Comparison of ENCODE assay signal across 22 cellular contexts in genomic region chr12:15726757-15727112, GRCh38.
DNase-seq lines count a peak whose midpoint lies in the region; TF ChIP-seq lines count a peak whose summit lies in the region.
"Had no signal": no experiment of that assay in that cellular context is flagged by ENCODE, and none has a peak within 500 bp of the region (broad histone marks: within the 10 kb centered on the region; RNA-seq: fewer than 3 reads in every experiment).

No MANE protein-coding gene starts in this region.

- H3K9me3 ChIP-seq in muscle layer of colon (ENCODE audit: low read length) (no peaks in the 10 kb centered on the region), transverse colon (no peaks in the 10 kb centered on the region)
- H3K9me3 ChIP-seq: upper lobe of left lung had no signal

- no peak for TF ChIP-seq EP300 in transverse colon (IDR thresholded peaks at IDR 0.05; ENCODE audit: low read depth)

- H3K27me3 Mint-ChIP-seq in HFFc6 (ENCODE audit: insufficient read depth), result peaks cover 3% of the 10 kb centered on the region; the same call in 1 of the 2 replicates
- H3K27me3 Mint-ChIP-seq in chondrocyte (ENCODE audit: low read depth), result no peaks in the 10 kb centered on the region

- peak overlapping the region; percentile 63 for H3K27ac ChIP-seq in muscle layer of colon (ENCODE audit: low read depth, low read length)
- H3K27ac ChIP-seq in transverse colon, result peak overlapping the region; percentile 48 to 65 (median 58)
- H3K27ac ChIP-seq: neural progenitor cell had no signal

- H3K27me3 ChIP-seq in muscle layer of colon (ENCODE audit: control insufficient read depth in 1 of 2, insufficient read depth in 2 of 2, low read length in 2 of 2) (no peaks in the 10 kb centered on the region), transverse colon (no peaks in the 10 kb centered on the region)
- H3K27me3 ChIP-seq: neural progenitor cell, upper lobe of left lung had no signal

- H3K4me1 Mint-ChIP-seq in HFFc6 (ENCODE audit: low read depth), result peaks cover 62% of the 10 kb centered on the region
- peaks cover 77% of the 10 kb centered on the region for H3K4me1 Mint-ChIP-seq in chondrocyte (ENCODE audit: low read depth)
- H3K4me1 Mint-ChIP-seq: activated naive CD8-positive, alpha-beta T cell treated with anti-CD3 and anti-CD28 coated beads for 36 hours; CD4-positive, CD25-positive, alpha-beta regulatory T cell; H9; WTC11 had no signal

- TF ChIP-seq POLR2A in transverse colon (IDR thresholded peaks at IDR 0.05), result no peak

- TF ChIP-seq CTCF in HFFc6 (IDR thresholded peaks at IDR 0.05) (no peak), chondrocyte (IDR thresholded peaks at IDR 0.05) (no peak), transverse colon (IDR thresholded peaks at IDR 0.05) (no peak)

- peak overlapping the region; percentile 5 for H3K9ac ChIP-seq in muscle layer of colon (ENCODE audit: low read length)
- H3K9ac ChIP-seq: neural progenitor cell had no signal

- WGBS in transverse colon (ENCODE audit: low coverage in 1 of 2), 2 donors, result 33 to 44% methylated on average over 1 of the region's 1 CpG

- H3K4me3 ChIP-seq in muscle layer of colon (ENCODE audit: low read depth in 1 of 2, low read length in 2 of 2), result no peak overlapping the region
- no peak overlapping the region for H3K4me3 ChIP-seq in transverse colon
- H3K4me3 ChIP-seq: neural progenitor cell, upper lobe of left lung had no signal

- H3K9me3 Mint-ChIP-seq in HFFc6 (peaks cover 10% of the 10 kb centered on the region), chondrocyte (ENCODE audit: low read depth) (no peaks in the 10 kb centered on the region)
- H3K9me3 Mint-ChIP-seq: activated naive CD8-positive, alpha-beta T cell treated with anti-CD3 and anti-CD28 coated beads for 36 hours; H9; T-helper 2 cell treated with Interferon-gamma antibody and Interleukin-4, amounts not matched to agents 5 μg/mL and 100 μg/mL, for 36 hours; WTC11 had no signal

- H3K4me1 ChIP-seq in muscle layer of colon (ENCODE audit: insufficient read depth, low read length) (peaks cover 42% of the 10 kb centered on the region), transverse colon (peaks cover 0 to 61% (median 32%) of the 10 kb centered on the region in 4 donors)

- H3K4me3 Mint-ChIP-seq in HFFc6, result peak overlapping the region; percentile 15
- H3K4me3 Mint-ChIP-seq in chondrocyte (ENCODE audit: unreplicated experiment), result no peak overlapping the region
- H3K4me3 Mint-ChIP-seq: activated naive CD8-positive, alpha-beta T cell treated with anti-CD3 and anti-CD28 coated beads for 36 hours; CD4-positive, CD25-positive, alpha-beta regulatory T cell; H9; neural progenitor cell; T-helper 2 cell treated with Interferon-gamma antibody and Interleukin-4, amounts not matched to agents 5 μg/mL and 100 μg/mL, for 36 hours; WTC11 had no signal

- peaks cover 41% of the 10 kb centered on the region for H3K36me3 Mint-ChIP-seq in HFFc6 (ENCODE audit: low read depth)
- peaks cover 2% of the 10 kb centered on the region for H3K36me3 Mint-ChIP-seq in chondrocyte (ENCODE audit: low read depth)
- H3K36me3 Mint-ChIP-seq: activated naive CD8-positive, alpha-beta T cell treated with anti-CD3 and anti-CD28 coated beads for 36 hours; CD4-positive, CD25-positive, alpha-beta regulatory T cell; WTC11 had no signal

- intact Hi-C loops in transverse colon (cut with DNase I; ENCODE audit: low total_unique reads), result no loop called here

- peak overlapping the region; percentile 98 for H3K27ac Mint-ChIP-seq in HFFc6
- peak overlapping the region; percentile 91 for H3K27ac Mint-ChIP-seq in chondrocyte (ENCODE audit: unreplicated experiment)
- H3K27ac Mint-ChIP-seq: activated naive CD8-positive, alpha-beta T cell treated with anti-CD3 and anti-CD28 coated beads for 36 hours; CD4-positive, CD25-positive, alpha-beta regulatory T cell; H9; T-helper 2 cell treated with Interferon-gamma antibody and Interleukin-4, amounts not matched to agents 5 μg/mL and 100 μg/mL, for 36 hours; WTC11 had no signal

- DNase-seq in HFFc6 (no peak), chondrocyte (ENCODE audit: low spot score) (no peak), transverse colon (no peak), NCI-H774 (lab: John Stamatoyannopoulos, UW) (no peak), NCI-H748 (lab: John Stamatoyannopoulos, UW; ENCODE audit: unreplicated experiment) (no peak), NCI-H524 treated with DMSO at 0.1 percent for 48 hours (lab: John Stamatoyannopoulos, UW) (no peak)
- DNase-seq: activated CD4-positive, alpha-beta T cell treated with anti-CD3 and anti-CD28 coated beads, Interleukin-2, amount 50 U/mL, for 48 hours; activated CD8-positive, alpha-beta memory T cell treated with anti-CD3 and anti-CD28 coated beads, Interleukin-2, amount 50 U/mL, for 48 hours; activated naive CD8-positive, alpha-beta T cell treated with anti-CD3 and anti-CD28 coated beads for 36 hours; CD4-positive, CD25-positive, alpha-beta regulatory T cell; DMS153; H9; NCI-H1417 treated with DMSO at 0.1 percent for 48 hours; NCI-H2107; RPMI8226; stimulated activated CD4-positive, alpha-beta T cell treated with anti-CD3 and anti-CD28 coated beads, Interleukin-4, amount 100 ng/mL, for 24 hours; stimulated activated naive CD8-positive, alpha-beta T cell treated with anti-CD3 and anti-CD28 coated beads, Interleukin-15, Interleukin-2, amounts not matched to agents 100 U/mL and 50 U/mL, for 24 hours; upper lobe of left lung had no signal

- in situ Hi-C loops in transverse colon (cut with MboI; ENCODE audit: low pct_ligation_motif_present in 1 of 4, low pct_unique_long_range_greater_than_20kb in 1 of 4, low sequenced_read_pairs in 3 of 4), result no loop called here

- H3K36me3 ChIP-seq in muscle layer of colon (ENCODE audit: insufficient read depth, low read length) (no peaks in the 10 kb centered on the region), transverse colon (no peaks in the 10 kb centered on the region)
- H3K36me3 ChIP-seq: neural progenitor cell, upper lobe of left lung had no signal
